ENCODE assay signal across 9 cellular contexts in the genomic region with DNA sequence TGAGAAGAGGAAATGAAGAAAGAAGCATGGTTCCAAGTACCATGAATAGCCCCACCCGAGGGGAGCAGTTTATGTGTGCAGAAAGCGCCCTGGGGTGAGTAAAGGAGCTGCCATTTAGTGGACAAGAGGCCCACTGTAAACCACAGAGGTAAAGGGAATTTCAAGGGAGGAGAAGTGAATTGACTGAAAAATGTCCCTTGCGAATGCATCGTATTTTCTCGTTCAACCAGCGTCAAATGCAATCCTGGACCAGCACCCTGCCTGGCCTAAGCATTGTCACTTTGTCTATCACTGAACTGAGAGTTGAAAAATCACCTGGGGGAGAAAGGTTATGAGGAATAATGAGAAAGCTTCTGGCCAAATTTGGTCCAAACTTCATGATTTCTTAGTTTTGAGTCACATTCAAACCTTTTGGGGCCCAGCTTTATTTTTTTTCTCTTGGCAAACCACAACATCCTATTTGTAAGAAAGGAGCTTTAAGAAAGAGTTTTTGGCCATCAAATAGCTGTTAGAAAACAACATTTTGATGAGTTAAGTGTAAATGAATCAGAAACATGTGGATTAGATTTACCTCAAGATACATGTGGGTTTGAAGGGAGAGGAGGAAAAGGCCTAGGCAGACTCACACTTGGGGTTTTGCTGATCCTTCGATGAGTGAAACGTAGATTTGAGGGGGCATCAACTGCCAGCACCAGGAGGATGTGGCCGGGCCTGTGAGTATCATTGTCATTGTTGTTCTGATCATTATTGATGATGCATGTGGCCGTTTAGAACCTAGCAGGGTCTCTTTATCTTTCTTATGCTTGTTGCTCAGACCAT.
DNase-seq lines count a peak whose midpoint lies in the region; ATAC-seq and TF ChIP-seq lines count a peak whose summit lies in the region.
"Had no signal": no experiment of that assay in that cellular context is flagged by ENCODE, and none has a peak within 500 bp of the region (broad histone marks: within the 10 kb centered on the region; RNA-seq: fewer than 3 reads in every experiment).

No MANE protein-coding gene starts in this region.

- intact Hi-C loops in Right ventricle myocardium inferior (cut with DNase I) = no loop called here

- TF ChIP-seq CTCF in GM13977 (IDR thresholded peaks at IDR 0.05; ENCODE audit: extremely low read depth, insufficient read depth, missing control alignments) = no peak

- DNase-seq in GM13977 (ENCODE audit: low spot score) (peak; percentile 25), Right ventricle myocardium inferior (ENCODE audit: missing footprints) (no peak), RKO (ENCODE audit: low spot score) (no peak)
- DNase-seq in activated CD8-positive, alpha-beta T cell treated with anti-CD3 and anti-CD28 coated beads, Interleukin-2, amount 10 ng/mL, durations not matched to agents 7 days and 5 days = peak; percentile 51
- DNase-seq in stimulated activated CD4-positive, alpha-beta T cell treated with anti-CD3 and anti-CD28 coated beads, Interleukin-2, amount 100 ng/mL, for 48 hours = peak; percentile 37 to 44

- H3K27me3 Mint-ChIP-seq in activated CD8-positive, alpha-beta T cell treated with anti-CD3 and anti-CD28 coated beads, Interleukin-2, amount 10 ng/mL, durations not matched to agents 7 days and 5 days (ENCODE audit: low read depth) = peaks cover 2% of the 10 kb centered on the region

- in situ Hi-C loops in GM13977 (cut with MboI; ENCODE audit: low pct_unique_long_range_greater_than_20kb, low sequenced_read_pairs, unreplicated experiment) = no loop called here

- POLR2A ChIA-PET in activated CD8-positive, alpha-beta T cell treated with anti-CD3 and anti-CD28 coated beads, Interleukin-2, amount 10 ng/mL, durations not matched to agents 7 days and 5 days (lab: Charles Lee) = interaction anchor here (1.3 kb wide), 1 partner anchor 36 kb away, joined by 4 read pairs; no protein-coding TSS in a partner anchor

- H3K27ac Mint-ChIP-seq in activated CD8-positive, alpha-beta T cell treated with anti-CD3 and anti-CD28 coated beads, Interleukin-2, amount 10 ng/mL, durations not matched to agents 7 days and 5 days = peak overlapping the region; percentile 71
- H3K27ac Mint-ChIP-seq: memory B cell had no signal

- CTCF ChIA-PET in activated CD8-positive, alpha-beta T cell treated with anti-CD3 and anti-CD28 coated beads, Interleukin-2, amount 10 ng/mL, durations not matched to agents 7 days and 5 days (lab: Charles Lee) = interaction anchor here (0.9 to 1.5 kb wide), 5 partner anchors 11 to 315 kb away, joined by 3 to 8 read pairs (median 4); no protein-coding TSS in a partner anchor

- H3K36me3 Mint-ChIP-seq in activated CD8-positive, alpha-beta T cell treated with anti-CD3 and anti-CD28 coated beads, Interleukin-2, amount 10 ng/mL, durations not matched to agents 7 days and 5 days (ENCODE audit: low read depth) = peaks cover 2% of the 10 kb centered on the region
- H3K36me3 Mint-ChIP-seq: memory B cell had no signal

- H3K4me1 Mint-ChIP-seq in activated CD8-positive, alpha-beta T cell treated with anti-CD3 and anti-CD28 coated beads, Interleukin-2, amount 10 ng/mL, durations not matched to agents 7 days and 5 days (ENCODE audit: low read depth) = peaks cover 21% of the 10 kb centered on the region
- H3K4me1 Mint-ChIP-seq: memory B cell had no signal

- ATAC-seq in GM21717 (IDR thresholded peaks at IDR 0.05; ENCODE audit: unreplicated experiment) (peak; percentile 67), HG03175 (IDR thresholded peaks at IDR 0.05; ENCODE audit: unreplicated experiment) (no peak), Right ventricle myocardium inferior (no peak)
- ATAC-seq in activated CD8-positive, alpha-beta T cell treated with anti-CD3 and anti-CD28 coated beads, Interleukin-2, amount 10 ng/mL, durations not matched to agents 7 days and 5 days = peak; percentile 64
- ATAC-seq: HCT116 had no signal

- no peak overlapping the region for H3K4me3 Mint-ChIP-seq in activated CD8-positive, alpha-beta T cell treated with anti-CD3 and anti-CD28 coated beads, Interleukin-2, amount 10 ng/mL, durations not matched to agents 7 days and 5 days
- H3K4me3 Mint-ChIP-seq: memory B cell had no signal

- no peaks in the 10 kb centered on the region for H3K9me3 Mint-ChIP-seq in activated CD8-positive, alpha-beta T cell treated with anti-CD3 and anti-CD28 coated beads, Interleukin-2, amount 10 ng/mL, durations not matched to agents 7 days and 5 days (ENCODE audit: insufficient read depth)
- H3K9me3 Mint-ChIP-seq: memory B cell had no signal

Comparison
In these comparisons a context has a peak if more than half of its experiments do, and no peak if none do; other contexts are left out.
1. DNase-seq: peak in GM13977 (single experiment), activated CD8-positive, alpha-beta T cell treated with anti-CD3 and anti-CD28 coated beads, Interleukin-2, amount 10 ng/mL, durations not matched to agents 7 days and 5 days (single experiment) and stimulated activated CD4-positive, alpha-beta T cell treated with anti-CD3 and anti-CD28 coated beads, Interleukin-2, amount 100 ng/mL, for 48 hours (2 of 2); none in Right ventricle myocardium inferior (single experiment) and RKO (single experiment).
2. ATAC-seq: peak in GM21717 (single experiment) and activated CD8-positive, alpha-beta T cell treated with anti-CD3 and anti-CD28 coated beads, Interleukin-2, amount 10 ng/mL, durations not matched to agents 7 days and 5 days (single experiment); none in HG03175 (single experiment) and Right ventricle myocardium inferior (single experiment).